In the genomic region with DNA sequence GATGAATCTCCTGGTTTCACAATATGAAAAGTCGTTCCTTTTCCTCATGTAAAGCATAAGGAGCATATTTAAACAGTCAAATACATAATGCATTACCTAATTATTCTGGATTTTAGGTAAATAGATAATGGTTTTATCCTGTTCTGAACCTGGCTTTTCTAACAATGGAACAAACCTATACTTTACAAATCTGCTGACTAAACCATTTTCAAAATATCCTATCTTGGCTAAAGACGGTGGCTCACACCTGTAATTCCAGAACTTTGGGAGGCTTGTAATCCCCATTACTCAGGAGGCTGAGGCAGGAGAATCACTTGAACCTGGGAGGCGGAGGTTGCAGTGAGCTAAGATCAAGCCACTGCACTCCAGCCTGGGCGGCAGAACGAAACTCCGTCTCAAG, we compare ENCODE assay signal across 22 cellular contexts. TPM values are rescaled to one million over a fixed set of nuclear protein-coding genes. Genes with fewer than 3 reads are reported as not detected.
DNase-seq lines count a peak whose midpoint lies in the region; ATAC-seq and TF ChIP-seq lines count a peak whose summit lies in the region.
"Had no signal": no experiment of that assay in that cellular context is flagged by ENCODE, and none has a peak within 500 bp of the region (broad histone marks: within the 10 kb centered on the region; RNA-seq: fewer than 3 reads in every experiment).

No MANE protein-coding gene starts in this region.

- H3K4me3 Mint-ChIP-seq in activated CD4-positive, alpha-beta T cell treated with anti-CD3 and anti-CD28 coated beads for 36 hours = no peak overlapping the region
- H3K4me3 Mint-ChIP-seq in activated CD4-positive, alpha-beta T cell treated with anti-CD3 and anti-CD28 coated beads, Interleukin-2, amount 10 ng/mL, durations not matched to agents 24 days and 14 days = no peak overlapping the region
- no peak overlapping the region for H3K4me3 Mint-ChIP-seq in stimulated activated naive CD8-positive, alpha-beta T cell treated with anti-CD3 and anti-CD28 coated beads, Interleukin-15, Interleukin-2, amounts not matched to agents 100 ng/mL and 50 ng/mL, for 24 hours
- H3K4me3 Mint-ChIP-seq in stimulated activated naive CD8-positive, alpha-beta T cell treated with anti-CD3 and anti-CD28 coated beads, Interleukin-15, amount 100 ng/mL, for 72 hours = no peak overlapping the region
- no peak overlapping the region for H3K4me3 Mint-ChIP-seq in effector memory CD8-positive, alpha-beta T cell
- no peak overlapping the region for H3K4me3 Mint-ChIP-seq in osteocyte (ENCODE audit: unreplicated experiment)

- H3K36me3 Mint-ChIP-seq in activated CD4-positive, alpha-beta T cell treated with anti-CD3 and anti-CD28 coated beads for 36 hours (ENCODE audit: low read depth) = peaks cover 17% of the 10 kb centered on the region
- peaks cover 34% of the 10 kb centered on the region for H3K36me3 Mint-ChIP-seq in activated CD4-positive, alpha-beta T cell treated with anti-CD3 and anti-CD28 coated beads, Interleukin-2, amount 10 ng/mL, durations not matched to agents 24 days and 14 days (ENCODE audit: low read depth)
- peaks cover 48% of the 10 kb centered on the region for H3K36me3 Mint-ChIP-seq in stimulated activated naive CD8-positive, alpha-beta T cell treated with anti-CD3 and anti-CD28 coated beads, Interleukin-15, Interleukin-2, amounts not matched to agents 100 ng/mL and 50 ng/mL, for 24 hours (ENCODE audit: low read depth)
- peaks cover 37% of the 10 kb centered on the region for H3K36me3 Mint-ChIP-seq in effector memory CD8-positive, alpha-beta T cell (ENCODE audit: insufficient read depth)
- H3K36me3 Mint-ChIP-seq in osteocyte (ENCODE audit: unreplicated experiment) = peaks cover 5% of the 10 kb centered on the region

- H3K9me3 Mint-ChIP-seq in activated CD4-positive, alpha-beta T cell treated with anti-CD3 and anti-CD28 coated beads for 36 hours (ENCODE audit: low read depth) = no peaks in the 10 kb centered on the region
- H3K9me3 Mint-ChIP-seq in activated CD4-positive, alpha-beta T cell treated with anti-CD3 and anti-CD28 coated beads, Interleukin-2, amount 10 ng/mL, durations not matched to agents 24 days and 14 days = no peaks in the 10 kb centered on the region
- H3K9me3 Mint-ChIP-seq in stimulated activated naive CD8-positive, alpha-beta T cell treated with anti-CD3 and anti-CD28 coated beads, Interleukin-15, Interleukin-2, amounts not matched to agents 100 ng/mL and 50 ng/mL, for 24 hours = no peaks in the 10 kb centered on the region
- H3K9me3 Mint-ChIP-seq in stimulated activated naive CD8-positive, alpha-beta T cell treated with anti-CD3 and anti-CD28 coated beads, Interleukin-15, amount 100 ng/mL, for 72 hours = no peaks in the 10 kb centered on the region
- H3K9me3 Mint-ChIP-seq in effector memory CD8-positive, alpha-beta T cell = no peaks in the 10 kb centered on the region
- no peaks in the 10 kb centered on the region for H3K9me3 Mint-ChIP-seq in osteocyte (ENCODE audit: unreplicated experiment)

- POLR2A ChIA-PET in activated CD4-positive, alpha-beta T cell treated with anti-CD3 and anti-CD28 coated beads for 36 hours (lab: Charles Lee) = no interaction called here

- ATAC-seq in activated CD4-positive, alpha-beta T cell treated with anti-CD3 and anti-CD28 coated beads for 36 hours = no peak
- no peak for ATAC-seq in stimulated activated naive CD8-positive, alpha-beta T cell treated with anti-CD3 and anti-CD28 coated beads, Interleukin-15, amount 100 ng/mL, for 72 hours
- ATAC-seq in effector memory CD8-positive, alpha-beta T cell (replicated peaks) = no peak
- ATAC-seq in GM18870 (IDR thresholded peaks at IDR 0.05; ENCODE audit: unreplicated experiment) = no peak
- ATAC-seq in HG02884 (IDR thresholded peaks at IDR 0.05; ENCODE audit: unreplicated experiment) = no peak
- ATAC-seq: HCT116 had no signal

- no peaks in the 10 kb centered on the region for H3K27me3 Mint-ChIP-seq in activated CD4-positive, alpha-beta T cell treated with anti-CD3 and anti-CD28 coated beads for 36 hours
- no peaks in the 10 kb centered on the region for H3K27me3 Mint-ChIP-seq in activated CD4-positive, alpha-beta T cell treated with anti-CD3 and anti-CD28 coated beads, Interleukin-2, amount 10 ng/mL, durations not matched to agents 24 days and 14 days
- no peaks in the 10 kb centered on the region for H3K27me3 Mint-ChIP-seq in stimulated activated naive CD8-positive, alpha-beta T cell treated with anti-CD3 and anti-CD28 coated beads, Interleukin-15, Interleukin-2, amounts not matched to agents 100 ng/mL and 50 ng/mL, for 24 hours
- H3K27me3 Mint-ChIP-seq in stimulated activated naive CD8-positive, alpha-beta T cell treated with anti-CD3 and anti-CD28 coated beads, Interleukin-15, amount 100 ng/mL, for 72 hours = no peaks in the 10 kb centered on the region
- H3K27me3 Mint-ChIP-seq in effector memory CD8-positive, alpha-beta T cell = no peaks in the 10 kb centered on the region
- no peaks in the 10 kb centered on the region for H3K27me3 Mint-ChIP-seq in osteocyte (ENCODE audit: unreplicated experiment)

- peaks cover 34% of the 10 kb centered on the region for H3K4me1 Mint-ChIP-seq in activated CD4-positive, alpha-beta T cell treated with anti-CD3 and anti-CD28 coated beads for 36 hours
- H3K4me1 Mint-ChIP-seq in activated CD4-positive, alpha-beta T cell treated with anti-CD3 and anti-CD28 coated beads, Interleukin-2, amount 10 ng/mL, durations not matched to agents 24 days and 14 days = peaks cover 31% of the 10 kb centered on the region
- peaks cover 45% of the 10 kb centered on the region for H3K4me1 Mint-ChIP-seq in stimulated activated naive CD8-positive, alpha-beta T cell treated with anti-CD3 and anti-CD28 coated beads, Interleukin-15, Interleukin-2, amounts not matched to agents 100 ng/mL and 50 ng/mL, for 24 hours (ENCODE audit: low read depth)
- H3K4me1 Mint-ChIP-seq in stimulated activated naive CD8-positive, alpha-beta T cell treated with anti-CD3 and anti-CD28 coated beads, Interleukin-15, amount 100 ng/mL, for 72 hours = peaks cover 53% of the 10 kb centered on the region
- peaks cover 32 to 44% of the 10 kb centered on the region in 2 donors for H3K4me1 Mint-ChIP-seq in effector memory CD8-positive, alpha-beta T cell (ENCODE audit: low read depth in 2 of 2)
- peaks cover 42% of the 10 kb centered on the region for H3K4me1 Mint-ChIP-seq in osteocyte (ENCODE audit: unreplicated experiment)

- no peak for DNase-seq in activated CD4-positive, alpha-beta T cell treated with anti-CD3 and anti-CD28 coated beads for 36 hours
- DNase-seq in activated CD4-positive, alpha-beta T cell treated with anti-CD3 and anti-CD28 coated beads, Interleukin-2, amount 10 ng/mL, durations not matched to agents 24 days and 14 days = no peak
- DNase-seq in stimulated activated naive CD8-positive, alpha-beta T cell treated with anti-CD3 and anti-CD28 coated beads, Interleukin-15, amount 100 ng/mL, for 72 hours = no peak
- no peak for DNase-seq in effector memory CD8-positive, alpha-beta T cell
- no peak for DNase-seq in osteocyte (ENCODE audit: extremely low spot score, unreplicated experiment)
- DNase-seq: 8988T, Caco-2, DMS79, EL, KG1, MG63, NCI-H1105 treated with DMSO at 0.1 percent for 48 hours, NCI-H146, NCI-H2029, NCI-H446, NCI-H524 treated with DMSO at 0.1 percent for 48 hours, NCI-H774, SIG-M5 had no signal

- TF ChIP-seq CTCF in osteocyte (IDR thresholded peaks at IDR 0.05) = no peak

- peak overlapping the region; percentile 47 for H3K27ac Mint-ChIP-seq in activated CD4-positive, alpha-beta T cell treated with anti-CD3 and anti-CD28 coated beads for 36 hours
- H3K27ac Mint-ChIP-seq in activated CD4-positive, alpha-beta T cell treated with anti-CD3 and anti-CD28 coated beads, Interleukin-2, amount 10 ng/mL, durations not matched to agents 24 days and 14 days = no peak overlapping the region
- H3K27ac Mint-ChIP-seq in stimulated activated naive CD8-positive, alpha-beta T cell treated with anti-CD3 and anti-CD28 coated beads, Interleukin-15, Interleukin-2, amounts not matched to agents 100 ng/mL and 50 ng/mL, for 24 hours = peak overlapping the region; percentile 26
- no peak overlapping the region for H3K27ac Mint-ChIP-seq in stimulated activated naive CD8-positive, alpha-beta T cell treated with anti-CD3 and anti-CD28 coated beads, Interleukin-15, amount 100 ng/mL, for 72 hours
- peak overlapping the region; percentile 17 to 19 for H3K27ac Mint-ChIP-seq in effector memory CD8-positive, alpha-beta T cell
- no peak overlapping the region for H3K27ac Mint-ChIP-seq in osteocyte (ENCODE audit: unreplicated experiment)

- intact Hi-C loops in activated CD4-positive, alpha-beta T cell treated with anti-CD3 and anti-CD28 coated beads for 36 hours (cut with DNase I, micrococcal nuclease) = loop anchor here (5.0 to 10.0 kb wide), 2 partner anchors 336 to 788 kb away; a partner anchor contains a TSS
- intact Hi-C loops in activated CD4-positive, alpha-beta T cell treated with anti-CD3 and anti-CD28 coated beads, Interleukin-2, amount 10 ng/mL, durations not matched to agents 24 days and 14 days (cut with micrococcal nuclease) = loop anchor here (5.0 to 10.0 kb wide), 3 partner anchors 128 to 336 kb away; a partner anchor contains a TSS

- CTCF ChIA-PET in activated CD4-positive, alpha-beta T cell treated with anti-CD3 and anti-CD28 coated beads for 36 hours (lab: Charles Lee) = interaction anchor here (0.8 kb wide), 1 partner anchor 29 kb away, joined by 3 read pairs; no protein-coding TSS in a partner anchor

RNA-seq across cellular contexts. Expression of a gene that starts 2.9 kb away (rescaled TPM):
- 10 to 100 TPM; 42.4 to 45.0 TPM for total RNA-seq in activated CD4-positive, alpha-beta T cell treated with anti-CD3 and anti-CD28 coated beads for 36 hours
- 63.2 TPM in 2 replicates for total RNA-seq in activated CD4-positive, alpha-beta T cell treated with anti-CD3 and anti-CD28 coated beads, Interleukin-2, amount 10 ng/mL, durations not matched to agents 24 days and 14 days
- 38.6 and 39.6 TPM in 2 replicates for total RNA-seq in osteocyte

Comparison
In these comparisons a context has a peak if more than half of its experiments do, and no peak if none do; other contexts are left out.
1. H3K27ac Mint-ChIP-seq: peak in activated CD4-positive, alpha-beta T cell treated with anti-CD3 and anti-CD28 coated beads for 36 hours (single experiment), stimulated activated naive CD8-positive, alpha-beta T cell treated with anti-CD3 and anti-CD28 coated beads, Interleukin-15, Interleukin-2, amounts not matched to agents 100 ng/mL and 50 ng/mL, for 24 hours (single experiment) and effector memory CD8-positive, alpha-beta T cell (2 of 2); none in activated CD4-positive, alpha-beta T cell treated with anti-CD3 and anti-CD28 coated beads, Interleukin-2, amount 10 ng/mL, durations not matched to agents 24 days and 14 days (single experiment), stimulated activated naive CD8-positive, alpha-beta T cell treated with anti-CD3 and anti-CD28 coated beads, Interleukin-15, amount 100 ng/mL, for 72 hours (0 of 2) and osteocyte (single experiment).